ENCODE assay signal across 22 cellular contexts in genomic region chr18:55753643-55754255, GRCh38.
DNase-seq lines count a peak whose midpoint lies in the region; ATAC-seq, FAIRE-seq and TF ChIP-seq lines count a peak whose summit lies in the region.
"Had no signal": no experiment of that assay in that cellular context is flagged by ENCODE, and none has a peak within 500 bp of the region (broad histone marks: within the 10 kb centered on the region; RNA-seq: fewer than 3 reads in every experiment).

No MANE protein-coding gene starts in this region.

- no peak overlapping the region for H2BK5ac ChIP-seq in mesenchymal stem cell (ENCODE audit: low read depth, low read length, poor library complexity, severe bottlenecking)

- H4K20me1 ChIP-seq in astrocyte (ENCODE audit: insufficient read depth, low read length): no peaks in the 10 kb centered on the region

- no peak overlapping the region for H3K27ac ChIP-seq in astrocyte (ENCODE audit: low read depth, low read length)
- peak overlapping the region; percentile 53 for H3K27ac ChIP-seq in foreskin keratinocyte
- no peak overlapping the region for H3K27ac ChIP-seq in mesenchymal stem cell (ENCODE audit: low read length, poor library complexity, severe bottlenecking)
- H3K27ac ChIP-seq: gastrocnemius medialis, left ventricle myocardium inferior, right lobe of liver, stomach had no signal

- H4K8ac ChIP-seq in mesenchymal stem cell (ENCODE audit: low read length): no peak overlapping the region

- H3K4me1 ChIP-seq in astrocyte (ENCODE audit: insufficient read depth, low read length) (peaks cover 4% of the 10 kb centered on the region), foreskin keratinocyte (peaks cover 4% of the 10 kb centered on the region), mesenchymal stem cell (ENCODE audit: control insufficient read depth, insufficient read depth, low read depth, low read length) (no peaks in the 10 kb centered on the region)
- H3K4me1 ChIP-seq: gastrocnemius medialis, left ventricle myocardium inferior, right lobe of liver, stomach had no signal

- H3K9me3 ChIP-seq in astrocyte (ENCODE audit: insufficient read depth, low read depth, low read length) (no peaks in the 10 kb centered on the region), mesenchymal stem cell (ENCODE audit: control insufficient read depth, low read length) (no peaks in the 10 kb centered on the region)
- H3K9me3 ChIP-seq: gastrocnemius medialis, right lobe of liver, stomach had no signal

- no peaks in the 10 kb centered on the region for H3K4me1 Mint-ChIP-seq in astrocyte (ENCODE audit: low read depth, unreplicated experiment)
- H3K4me1 Mint-ChIP-seq: activated naive CD8-positive, alpha-beta T cell treated with anti-CD3 and anti-CD28 coated beads, Interleukin-2, amount 10 ng/mL, durations not matched to agents 7 days and 5 days; CD8-positive, alpha-beta memory T cell had no signal

- H2AK5ac ChIP-seq in mesenchymal stem cell (ENCODE audit: low read length, severe bottlenecking): no peak overlapping the region

- no peaks in the 10 kb centered on the region for H3K79me1 ChIP-seq in mesenchymal stem cell (replicated peaks; ENCODE audit: low read length, poor library complexity, severe bottlenecking)

- peak overlapping the region; percentile 11 for H3K4me2 ChIP-seq in astrocyte (ENCODE audit: low read length)
- no peak overlapping the region for H3K4me2 ChIP-seq in mesenchymal stem cell (ENCODE audit: low read length, poor library complexity, severe bottlenecking)

- no peak for TF ChIP-seq CTCF in AG10803 (conservative IDR thresholded peaks at IDR 0.05; ENCODE audit: low read length)
- TF ChIP-seq CTCF in astrocyte (IDR thresholded peaks at IDR 0.05; ENCODE audit: insufficient read depth, low read depth, low read length): no peak
- TF ChIP-seq CTCF in foreskin keratinocyte (conservative IDR thresholded peaks at IDR 0.05): no peak

- no peaks in the 10 kb centered on the region for H3K9me3 Mint-ChIP-seq in astrocyte (ENCODE audit: unreplicated experiment)
- H3K9me3 Mint-ChIP-seq: activated naive CD8-positive, alpha-beta T cell treated with anti-CD3 and anti-CD28 coated beads, Interleukin-2, amount 10 ng/mL, durations not matched to agents 7 days and 5 days had no signal

- no peak overlapping the region for H3K14ac ChIP-seq in mesenchymal stem cell (ENCODE audit: low read length in 2 of 2)

- WGBS in mesenchymal stem cell: 43% methylated on average over 3 of the region's 4 CpGs

- H2AFZ ChIP-seq in astrocyte (ENCODE audit: low read depth, low read length) (no peak overlapping the region), mesenchymal stem cell (ENCODE audit: low read depth, low read length) (no peak overlapping the region)

- peak; percentile 56 for FAIRE-seq in astrocyte (lab: Jason Lieb, UNC)

- H2BK15ac ChIP-seq in mesenchymal stem cell (ENCODE audit: low read depth, poor library complexity, severe bottlenecking): no peak overlapping the region

- no peak overlapping the region for H3K4ac ChIP-seq in mesenchymal stem cell (ENCODE audit: low read depth in 1 of 2, low read length in 2 of 2)

- peak; percentile 33 for DNase-seq in AG10803 (ENCODE audit: low read depth)
- DNase-seq in HT1080 (ENCODE audit: low read depth): peak; percentile 80
- DNase-seq in astrocyte (ENCODE audit: low read depth): no peak
- DNase-seq in foreskin keratinocyte: peak; percentile 59 to 78
- no peak for DNase-seq in LoVo (ENCODE audit: low spot score)
- DNase-seq in mesenchymal stem cell: no peak
- no peak for DNase-seq in hippocampal formation (lab: John Stamatoyannopoulos, UW)
- DNase-seq: activated CD8-positive, alpha-beta T cell treated with anti-CD3 and anti-CD28 coated beads, Interleukin-2, amount 10 ng/mL, durations not matched to agents 7 days and 5 days; activated naive CD8-positive, alpha-beta T cell treated with anti-CD3 and anti-CD28 coated beads, Interleukin-2, amount 10 ng/mL, durations not matched to agents 7 days and 5 days; activated T-cell treated with anti-CD3 and anti-CD28 coated beads, Interleukin-2, amount 50 U/mL, for 72 hours; caudate nucleus; CD8-positive, alpha-beta memory T cell; effector CD8-positive, alpha-beta T cell; gastrocnemius medialis; left ventricle myocardium inferior; NCI-H1930; occipital lobe; right lobe of liver; RPMI8226; stomach; T-helper 1 cell had no signal

- no peak overlapping the region for H3K23ac ChIP-seq in mesenchymal stem cell (ENCODE audit: low read length in 2 of 2)

- H3K18ac ChIP-seq in mesenchymal stem cell (ENCODE audit: low read depth in 1 of 2, low read length in 2 of 2): no peak overlapping the region

- no peak overlapping the region for H4K91ac ChIP-seq in mesenchymal stem cell (ENCODE audit: low read length)

- no peak overlapping the region for H3K4me3 Mint-ChIP-seq in astrocyte (ENCODE audit: unreplicated experiment)
- H3K4me3 Mint-ChIP-seq: activated CD8-positive, alpha-beta T cell treated with anti-CD3 and anti-CD28 coated beads, Interleukin-2, amount 10 ng/mL, durations not matched to agents 7 days and 5 days; activated naive CD8-positive, alpha-beta T cell treated with anti-CD3 and anti-CD28 coated beads, Interleukin-2, amount 10 ng/mL, durations not matched to agents 7 days and 5 days; activated T-cell treated with anti-CD3 and anti-CD28 coated beads, Interleukin-2, amount 50 U/mL, for 72 hours; CD8-positive, alpha-beta memory T cell had no signal

- H3K4me3 ChIP-seq in AG10803 (ENCODE audit: low read length) (no peak overlapping the region), astrocyte (ENCODE audit: insufficient read depth, low read depth, low read length) (no peak overlapping the region), mesenchymal stem cell (ENCODE audit: insufficient read depth in 1 of 2, low read depth in 1 of 2, low read length in 2 of 2) (no peak overlapping the region)
- H3K4me3 ChIP-seq: gastrocnemius medialis, left ventricle myocardium inferior, right lobe of liver, stomach had no signal

- H3K36me3 ChIP-seq in astrocyte (ENCODE audit: insufficient read depth, low read length) (no peaks in the 10 kb centered on the region), mesenchymal stem cell (ENCODE audit: control insufficient read depth in 1 of 2, insufficient read depth in 2 of 2, low read depth in 1 of 2, low read length in 2 of 2) (no peaks in the 10 kb centered on the region)
- H3K36me3 ChIP-seq: gastrocnemius medialis, left ventricle myocardium inferior, right lobe of liver, stomach had no signal

- H3K27me3 ChIP-seq in astrocyte (ENCODE audit: insufficient read depth, low read length): no peaks in the 10 kb centered on the region
- H3K27me3 ChIP-seq in foreskin keratinocyte: no peaks in the 10 kb centered on the region
- H3K27me3 ChIP-seq in mesenchymal stem cell (ENCODE audit: control insufficient read depth in 1 of 2, insufficient read depth in 1 of 2, low read length in 2 of 2): no peaks in the 10 kb centered on the region
- H3K27me3 ChIP-seq: gastrocnemius medialis, right lobe of liver, stomach had no signal

- H3K27ac Mint-ChIP-seq in astrocyte (ENCODE audit: unreplicated experiment): no peak overlapping the region
- H3K27ac Mint-ChIP-seq: activated CD8-positive, alpha-beta T cell treated with anti-CD3 and anti-CD28 coated beads, Interleukin-2, amount 10 ng/mL, durations not matched to agents 7 days and 5 days; activated naive CD8-positive, alpha-beta T cell treated with anti-CD3 and anti-CD28 coated beads, Interleukin-2, amount 10 ng/mL, durations not matched to agents 7 days and 5 days; activated T-cell treated with anti-CD3 and anti-CD28 coated beads, Interleukin-2, amount 50 U/mL, for 72 hours; CD8-positive, alpha-beta memory T cell had no signal

- no peak overlapping the region for H3K9ac ChIP-seq in astrocyte (ENCODE audit: low read length)
- no peak overlapping the region for H3K9ac ChIP-seq in mesenchymal stem cell (ENCODE audit: low read length)

- no peak overlapping the region for H2BK12ac ChIP-seq in mesenchymal stem cell (ENCODE audit: low read length in 2 of 2)

- H2BK120ac ChIP-seq in mesenchymal stem cell (ENCODE audit: low read depth, low read length): no peak overlapping the region

- H3K36me3 Mint-ChIP-seq in astrocyte (ENCODE audit: low read depth, unreplicated experiment): no peaks in the 10 kb centered on the region
- H3K36me3 Mint-ChIP-seq: activated naive CD8-positive, alpha-beta T cell treated with anti-CD3 and anti-CD28 coated beads, Interleukin-2, amount 10 ng/mL, durations not matched to agents 7 days and 5 days; CD8-positive, alpha-beta memory T cell had no signal

- no peaks in the 10 kb centered on the region for H3K27me3 Mint-ChIP-seq in astrocyte (ENCODE audit: low read depth, unreplicated experiment)
- H3K27me3 Mint-ChIP-seq: CD8-positive, alpha-beta memory T cell had no signal

- ATAC-seq in foreskin keratinocyte (peak; percentile 94), GM19467 (IDR thresholded peaks at IDR 0.05; ENCODE audit: unreplicated experiment) (no peak)
- ATAC-seq: activated CD8-positive, alpha-beta T cell treated with anti-CD3 and anti-CD28 coated beads, Interleukin-2, amount 10 ng/mL, durations not matched to agents 7 days and 5 days; gastrocnemius medialis; right lobe of liver had no signal

- no peaks in the 10 kb centered on the region for H3K79me2 ChIP-seq in astrocyte (ENCODE audit: insufficient read depth, low read length)

Comparison
In these comparisons a context has a peak if more than half of its experiments do, and no peak if none do; other contexts are left out.
1. DNase-seq: peak in AG10803 (single experiment), HT1080 (single experiment) and foreskin keratinocyte (2 of 2); none in astrocyte (single experiment), LoVo (single experiment), mesenchymal stem cell (single experiment) and hippocampal formation (0 of 2).